In genomic region chr1:108192581-108192980, GRCh38 we compare ENCODE assay signal across 25 cellular contexts. TPM values are rescaled to one million over a fixed set of nuclear protein-coding genes. Genes with fewer than 3 reads are reported as not detected.
DNase-seq lines count a peak whose midpoint lies in the region; ATAC-seq, FAIRE-seq and TF ChIP-seq lines count a peak whose summit lies in the region.
"Had no signal": no experiment of that assay in that cellular context is flagged by ENCODE, and none has a peak within 500 bp of the region (broad histone marks: within the 10 kb centered on the region; RNA-seq: fewer than 3 reads in every experiment).

No MANE protein-coding gene starts in this region.

- BruUV-seq in K562 (replicated peaks; lab: Mats Ljungman, UMichigan), result no TSS peak

- H3K36me3 Mint-ChIP-seq in memory B cell, result peaks cover 41% of the 10 kb centered on the region

- H3K9me2 ChIP-seq in Karpas-422 (replicated peaks; ENCODE audit: insufficient read depth, low read length), result no peaks in the 10 kb centered on the region

- peaks cover 6% of the 10 kb centered on the region; the same call in 1 of the 2 replicates for H3K9me3 ChIP-seq in Karpas-422 (ENCODE audit: low read length)
- H3K9me3 ChIP-seq in K562 (replicated peaks; ENCODE audit: control insufficient read depth, insufficient read depth, low read depth, low read length), result peaks cover 17% of the 10 kb centered on the region
- no peaks in the 10 kb centered on the region for H3K9me3 ChIP-seq in gastroesophageal sphincter
- H3K9me3 ChIP-seq: Caco-2 had no signal

- no peak overlapping the region for H3K4me3 Mint-ChIP-seq in memory B cell
- H3K4me3 Mint-ChIP-seq: B cell; CD4-positive, alpha-beta T cell; CD8-positive, alpha-beta T cell had no signal

- WGBS in K562 (ENCODE audit: insufficient coverage, low coverage, missing lambda C conversion rate), result 95% methylated on average over 28 of the region's 28 CpGs
- WGBS in gastroesophageal sphincter (ENCODE audit: low coverage in 1 of 2), 2 donors, result 97% methylated on average over 16 of the region's 28 CpGs; no CpG with 5 or more reads in 1 of the 2 donors

- peaks cover 83% of the 10 kb centered on the region for H3K79me2 ChIP-seq in Karpas-422 (ENCODE audit: low read length)
- H3K79me2 ChIP-seq in K562 (ENCODE audit: control insufficient read depth, insufficient read depth, low read length), result no peaks in the 10 kb centered on the region

- H4K20me1 ChIP-seq in Karpas-422 (ENCODE audit: insufficient read depth, low read depth, low read length), result no peaks in the 10 kb centered on the region
- H4K20me1 ChIP-seq in K562 (replicated peaks; ENCODE audit: control insufficient read depth, insufficient read depth, low read length), result no peaks in the 10 kb centered on the region

- TF ChIP-seq POLR2A in K562 (conservative IDR thresholded peaks at IDR 0.05) (no peak), gastroesophageal sphincter (IDR thresholded peaks at IDR 0.05) (no peak)

- H3K36me3 ChIP-seq in Karpas-422 (ENCODE audit: insufficient read depth, low read length) (peaks cover 37% of the 10 kb centered on the region), K562 (ENCODE audit: control insufficient read depth, insufficient read depth, low read length) (peaks cover 36% of the 10 kb centered on the region; the same call in 2 of the 3 replicates), gastroesophageal sphincter (peaks cover 0 to 24% of the 10 kb centered on the region in 2 donors)

- peaks cover 27% of the 10 kb centered on the region for H3K4me1 Mint-ChIP-seq in memory B cell

- no peak overlapping the region for H2AFZ ChIP-seq in Karpas-422 (ENCODE audit: low read length)
- H2AFZ ChIP-seq in K562 (ENCODE audit: low read depth, low read length), result no peak overlapping the region

- intact Hi-C loops in K562 (cut with micrococcal nuclease) (no loop called here), dorsolateral prefrontal cortex (cut with DNase I) (no loop called here)

- TF ChIP-seq CTCF in K562 (IDR thresholded peaks at IDR 0.05 in 2 of 3, conservative IDR thresholded peaks at IDR 0.05 in 1 of 3; ENCODE audit: insufficient read depth in 2 of 3, low read depth in 1 of 3, low read length in 3 of 3), result no peak
- TF ChIP-seq CTCF in gastroesophageal sphincter (IDR thresholded peaks at IDR 0.05), result no peak
- TF ChIP-seq CTCF in dorsolateral prefrontal cortex (IDR thresholded peaks at IDR 0.05 in 54 of 56, conservative IDR thresholded peaks at IDR 0.05 in 2 of 56; ENCODE audit: low read depth in 1 of 56, partially characterized antibody in 56 of 56), result no peak

- no peaks in the 10 kb centered on the region for H3K9me1 ChIP-seq in K562 (ENCODE audit: control insufficient read depth, insufficient read depth, low read length)

- DNase-seq in Karpas-422 (no peak), K562 (ENCODE audit: extremely low read depth in 1 of 4, low spot score in 3 of 4) (no peak), islet precursor cell (peak; percentile 47), memory B cell (ENCODE audit: low spot score in 2 of 2) (no peak), G401 (ENCODE audit: low spot score) (no peak), dorsolateral prefrontal cortex (no peak)
- DNase-seq: AML-193; Caco-2; Calu3; CD4-positive, alpha-beta T cell; CD8-positive, alpha-beta T cell; DMS79 treated with DMSO at 0.1 percent for 48 hours; GDM1 had no signal

- H3K4me2 ChIP-seq in Karpas-422 (ENCODE audit: low read depth, low read length, poor library complexity, severe bottlenecking) (peak overlapping the region; percentile 83), K562 (ENCODE audit: insufficient read depth, low read length) (no peak overlapping the region)
- H3K4me2 ChIP-seq: A549; BLaER1 treated with 17β-estradiol and CSF1 and Interleukin-3, amounts not matched to agents 10 nM and 100 nM had no signal

- H3K4me1 ChIP-seq in Karpas-422 (ENCODE audit: low read length) (peaks cover 51% of the 10 kb centered on the region), K562 (replicated peaks in 1 of 2; ENCODE audit: control insufficient read depth in 2 of 2, insufficient read depth in 2 of 2, low read length in 2 of 2) (no peaks in the 10 kb centered on the region), gastroesophageal sphincter (peaks cover 0 to 9% (median 0%) of the 10 kb centered on the region in 3 donors)
- H3K4me1 ChIP-seq: Caco-2 had no signal

- H3K9ac ChIP-seq in Karpas-422 (ENCODE audit: low read length) (0 out of 2 replicates have a peak overlapping the region, but pooled peaks have one; percentile 41), K562 (ENCODE audit: insufficient read depth in 1 of 2, low read depth in 2 of 2, low read length in 2 of 2) (no peak overlapping the region)
- H3K9ac ChIP-seq: BLaER1 treated with 17β-estradiol and CSF1 and Interleukin-3, amounts not matched to agents 10 nM and 100 nM had no signal

- in situ Hi-C loops in K562 (cut with MboI), result no loop called here
- in situ Hi-C loops in G401 (cut with HindIII; ENCODE audit: low sequenced_read_pairs), result no loop called here

- peaks cover 8% of the 10 kb centered on the region for H3K9me3 Mint-ChIP-seq in memory B cell

- TF ChIP-seq EP300 in K562 (IDR thresholded peaks at IDR 0.05; ENCODE audit: low read length) (no peak), gastroesophageal sphincter (IDR thresholded peaks at IDR 0.05) (no peak)

- no peak for FAIRE-seq in K562 (lab: Jason Lieb, UNC)
- FAIRE-seq: A549, D721Med, GM12878, GM12892, GM19239 had no signal

- no peaks in the 10 kb centered on the region for H3K27me3 Mint-ChIP-seq in memory B cell
- H3K27me3 Mint-ChIP-seq: B cell; CD4-positive, alpha-beta T cell had no signal

- TF ChIP-seq RAD21 in K562 (CRISPR knock-in tag; conservative IDR thresholded peaks at IDR 0.05 in 1 of 2, IDR thresholded peaks at IDR 0.05 in 1 of 2), result no peak

- no peak for ATAC-seq in K562
- no peak for ATAC-seq in memory B cell (ENCODE audit: low read depth)
- no peak for ATAC-seq in gastroesophageal sphincter
- ATAC-seq: A549; CD8-positive, alpha-beta T cell; GM12878 had no signal

- H3K27me3 ChIP-seq in Karpas-422 (ENCODE audit: low read length), result no peaks in the 10 kb centered on the region
- no peaks in the 10 kb centered on the region for H3K27me3 ChIP-seq in K562 (ENCODE audit: control insufficient read depth in 2 of 2, insufficient read depth in 2 of 2, low read length in 2 of 2)
- no peaks in the 10 kb centered on the region for H3K27me3 ChIP-seq in gastroesophageal sphincter
- H3K27me3 ChIP-seq in dorsolateral prefrontal cortex, result no peaks in the 10 kb centered on the region
- H3K27me3 ChIP-seq: BLaER1 treated with 17β-estradiol and CSF1 and Interleukin-3, amounts not matched to agents 10 nM and 100 nM had no signal

- H3K4me3 ChIP-seq in Karpas-422 (ENCODE audit: low read length), result no peak overlapping the region; the same call in 1 of the 2 replicates
- no peak overlapping the region for H3K4me3 ChIP-seq in K562
- H3K4me3 ChIP-seq in gastroesophageal sphincter, result no peak overlapping the region
- no peak overlapping the region for H3K4me3 ChIP-seq in dorsolateral prefrontal cortex
- H3K4me3 ChIP-seq: A549; BLaER1 treated with 17β-estradiol and CSF1 and Interleukin-3, amounts not matched to agents 10 nM and 100 nM; GM12878 had no signal

- POLR2A ChIA-PET in K562 (lab: Yijun Ruan, JAX), result no interaction called here

- CTCF ChIA-PET in K562 (lab: Yijun Ruan, JAX; ENCODE audit: low intra/inter-chr PET ratio), result no interaction called here

- H3K27ac ChIP-seq in Karpas-422 (ENCODE audit: low read length) (peak overlapping the region; percentile 98), K562 (ENCODE audit: extremely low read depth, low read depth, low read length) (no peak overlapping the region), gastroesophageal sphincter (no peak overlapping the region), dorsolateral prefrontal cortex (no peak overlapping the region)
- H3K27ac ChIP-seq: 22Rv1; A549; BLaER1 treated with 17β-estradiol and CSF1 and Interleukin-3, amounts not matched to agents 10 nM and 100 nM; C4-2B had no signal

- peak overlapping the region; percentile 47 for H3K27ac Mint-ChIP-seq in memory B cell
- H3K27ac Mint-ChIP-seq: B cell; CD4-positive, alpha-beta T cell; CD8-positive, alpha-beta T cell had no signal

RNA-seq across cellular contexts. Expression of gene SLC25A24, which starts 7.6 kb away (rescaled TPM):
- 47.1 and 86.8 TPM in 2 replicates for total RNA-seq in Karpas-422 (2014; rRNA removed; shearing (Covaris generic); ENCODE audit: low replicate concordance)
- total RNA-seq in K562 (2011; cell fraction: chromatin; rRNA removed; ENCODE audit: low replicate concordance), result 11.3 and 24.2 TPM in 2 replicates
- 10.4 and 10.5 TPM in 2 replicates for total RNA-seq in K562 (2011; cell fraction: nucleolus; rRNA removed)
- total RNA-seq in K562 (2011; cell fraction: nucleoplasm; rRNA removed), result 20.5 and 30.4 TPM in 2 replicates
- 19.8 and 20.0 TPM in 2 replicates for total RNA-seq in K562 (2014; rRNA removed)
- 34.5 and 39.7 TPM in 2 replicates for total RNA-seq in K562 (2014; rRNA removed; fragmentation: Illumina TruSeq; extraction: Trizol)
- total RNA-seq in K562 (2015; rRNA removed; fragmentation: Illumina TruSeq; extraction: Trizol), result 27.9 and 30.7 TPM in 2 replicates
- total RNA-seq in K562 (2021), result 25.4 and 25.8 TPM in 2 replicates
- polyA plus RNA-seq in K562 (2011; rRNA removed), result 25.1 and 34.9 TPM in 2 replicates
- polyA plus RNA-seq in K562 (2011; cell fraction: cytosol; rRNA removed), result 6.8 and 16.0 TPM in 2 replicates
- 6.1 and 9.2 TPM in 2 replicates for polyA plus RNA-seq in K562 (2011; cell fraction: nucleus; rRNA removed)
- polyA plus RNA-seq in K562 (2012), result 18.3 and 24.9 TPM in 2 replicates
- polyA plus RNA-seq in K562 (2014; fragmentation: Illumina TruSeq; extraction: Trizol), result 22.5 and 29.3 TPM in 2 replicates
- 1 to 10 TPM; 6.9 to 8.3 TPM for polyA plus RNA-seq in K562 (2014; fragmentation: Nextera tagmentation; extraction: Ambion mirVana)
- polyA plus RNA-seq in K562 (2014; rRNA removed), result 15.7 and 19.9 TPM in 2 replicates
- polyA minus RNA-seq in K562 (2011; rRNA and poly(A)+ RNA removed), result 38.2 and 46.0 TPM in 2 replicates
- 13.7 and 15.7 TPM in 2 replicates for polyA minus RNA-seq in K562 (2011; cell fraction: cytosol; rRNA and poly(A)+ RNA removed)
- polyA minus RNA-seq in K562 (2011; cell fraction: nucleus; rRNA and poly(A)+ RNA removed), result 14.4 and 23.8 TPM in 2 replicates
- 10 to 100 TPM; 25.2 to 40.1 (median 29.1) TPM for total RNA-seq in gastroesophageal sphincter
- 60.1 and 81.0 TPM in 2 replicates for total RNA-seq in G401 (2014; rRNA removed; shearing (Covaris generic))
- total RNA-seq in dorsolateral prefrontal cortex, result 10 to 100 TPM in 23 of 120 experiments, 1 to 10 TPM in 97; 3.7 to 12.3 (median 8.3) TPM

RNA-seq across cellular contexts. Expression of gene NBPF4, which starts 51.3 kb away (rescaled TPM):
- total RNA-seq in Karpas-422 (2014; rRNA removed; shearing (Covaris generic); ENCODE audit: low replicate concordance), result not detected in 2 replicates
- 11.5 and 13.7 TPM in 2 replicates for total RNA-seq in K562 (2011; cell fraction: chromatin; rRNA removed; ENCODE audit: low replicate concordance)
- 4.3 and 4.6 TPM in 2 replicates for total RNA-seq in K562 (2011; cell fraction: nucleolus; rRNA removed)
- 6.1 and 7.0 TPM in 2 replicates for total RNA-seq in K562 (2011; cell fraction: nucleoplasm; rRNA removed)
- total RNA-seq in K562 (2014; rRNA removed) (3.6 and 5.8 TPM in 2 replicates), K562 (2014; rRNA removed; fragmentation: Illumina TruSeq; extraction: Trizol) (5.6 and 5.9 TPM in 2 replicates), K562 (2015; rRNA removed; fragmentation: Illumina TruSeq; extraction: Trizol) (6.0 and 6.1 TPM in 2 replicates), K562 (2021) (5.3 and 6.6 TPM in 2 replicates), gastroesophageal sphincter (not detected), dorsolateral prefrontal cortex (under 1 TPM in 10 of 120 experiments, not detected in 110; 0.23 to 0.46 (median 0.34) TPM)
- polyA plus RNA-seq in K562 (2011; rRNA removed) (4.6 and 7.6 TPM in 2 replicates), K562 (2014; fragmentation: Illumina TruSeq; extraction: Trizol) (9.8 and 10.4 TPM in 2 replicates), K562 (2014; fragmentation: Nextera tagmentation; extraction: Ambion mirVana) (1 to 10 TPM; 3.9 to 4.2 TPM), K562 (2014; rRNA removed) (5.9 and 7.1 TPM in 2 replicates)
- 2.7 and 4.8 TPM in 2 replicates for polyA plus RNA-seq in K562 (2011; cell fraction: cytosol; rRNA removed)
- 22.4 and 27.0 TPM in 2 replicates for polyA plus RNA-seq in K562 (2011; cell fraction: nucleus; rRNA removed)
- polyA plus RNA-seq in K562 (2012), result 6.5 and 8.6 TPM in 2 replicates
- 4.9 and 5.5 TPM in 2 replicates for polyA minus RNA-seq in K562 (2011; rRNA and poly(A)+ RNA removed)
- 0.82 and 1.9 TPM in 2 replicates for polyA minus RNA-seq in K562 (2011; cell fraction: cytosol; rRNA and poly(A)+ RNA removed)
- 4.2 and 7.2 TPM in 2 replicates for polyA minus RNA-seq in K562 (2011; cell fraction: nucleus; rRNA and poly(A)+ RNA removed)
- not detected in 2 replicates for total RNA-seq in G401 (2014; rRNA removed; shearing (Covaris generic))
- total RNA-seq: A172; B cell; Calu3; CD8-positive, alpha-beta T cell; GM12878 had no signal
- polyA plus RNA-seq: BJ, GM12878 had no signal
